In genomic region chr2:68612765-68613519, GRCh38 we compare ENCODE assay signal across 21 cellular contexts. TPM values are rescaled to one million over a fixed set of nuclear protein-coding genes. Genes with fewer than 3 reads are reported as not detected.
DNase-seq lines count a peak whose midpoint lies in the region; ATAC-seq, FAIRE-seq and TF ChIP-seq lines count a peak whose summit lies in the region.
"Had no signal": no experiment of that assay in that cellular context is flagged by ENCODE, and none has a peak within 500 bp of the region (broad histone marks: within the 10 kb centered on the region; RNA-seq: fewer than 3 reads in every experiment).

No MANE protein-coding gene starts in this region.

- WGBS in K562 (ENCODE audit: insufficient coverage, low coverage, missing lambda C conversion rate) = 23% methylated on average over 5 of the region's 5 CpGs

- H3K9me2 ChIP-seq in Karpas-422 (replicated peaks; ENCODE audit: insufficient read depth, low read length) = no peaks in the 10 kb centered on the region

- H3K9me3 ChIP-seq in Karpas-422 (ENCODE audit: low read length) = peaks cover 7% of the 10 kb centered on the region; the same call in 1 of the 2 replicates
- no peaks in the 10 kb centered on the region; the same call in 1 of the 2 replicates for H3K9me3 ChIP-seq in K562 (replicated peaks; ENCODE audit: control insufficient read depth, insufficient read depth, low read depth, low read length)
- H3K9me3 ChIP-seq: Caco-2, HAP-1 had no signal

- no peak for TF ChIP-seq EP300 in K562 (IDR thresholded peaks at IDR 0.05; ENCODE audit: low read length)

- no peak overlapping the region for H3K4me2 ChIP-seq in Karpas-422 (ENCODE audit: low read depth, low read length, poor library complexity, severe bottlenecking)
- no peak overlapping the region for H3K4me2 ChIP-seq in K562 (ENCODE audit: insufficient read depth, low read length)

- H3K4me1 ChIP-seq in Karpas-422 (ENCODE audit: low read length) = no peaks in the 10 kb centered on the region
- no peaks in the 10 kb centered on the region; a peak in 1 of 5 replicates for H3K4me1 ChIP-seq in K562 (replicated peaks in 1 of 2; ENCODE audit: control insufficient read depth in 2 of 2, insufficient read depth in 2 of 2, low read length in 2 of 2)
- H3K4me1 ChIP-seq: Caco-2, HAP-1 had no signal

- no peak for TF ChIP-seq CTCF in K562 (IDR thresholded peaks at IDR 0.05 in 2 of 3, conservative IDR thresholded peaks at IDR 0.05 in 1 of 3; ENCODE audit: insufficient read depth in 2 of 3, low read depth in 1 of 3, low read length in 3 of 3)

- POLR2A ChIA-PET in K562 (lab: Yijun Ruan, JAX) = no interaction called here

- FAIRE-seq in K562 (lab: Jason Lieb, UNC) = no peak
- FAIRE-seq: G401.6, GM12892, GM19239, H54 had no signal

- no peaks in the 10 kb centered on the region for H3K9me1 ChIP-seq in K562 (ENCODE audit: control insufficient read depth, insufficient read depth, low read length)

- CTCF ChIA-PET in K562 (lab: Yijun Ruan, JAX; ENCODE audit: low intra/inter-chr PET ratio) = no interaction called here

- H3K9ac ChIP-seq in Karpas-422 (ENCODE audit: low read length) (no peak overlapping the region), K562 (ENCODE audit: insufficient read depth in 1 of 2, low read depth in 2 of 2, low read length in 2 of 2) (no peak overlapping the region)

- TF ChIP-seq POLR2A in K562 (conservative IDR thresholded peaks at IDR 0.05) = no peak

- no peaks in the 10 kb centered on the region for H3K36me3 ChIP-seq in Karpas-422 (ENCODE audit: insufficient read depth, low read length)
- H3K36me3 ChIP-seq in K562 (ENCODE audit: control insufficient read depth, insufficient read depth, low read length) = no peaks in the 10 kb centered on the region
- H3K36me3 ChIP-seq: HAP-1 had no signal

- no peak for TF ChIP-seq RAD21 in K562 (CRISPR knock-in tag; conservative IDR thresholded peaks at IDR 0.05 in 1 of 2, IDR thresholded peaks at IDR 0.05 in 1 of 2)

- in situ Hi-C loops in KBM-7 (cut with MboI; ENCODE audit: low pct_unique_long_range_greater_than_20kb, low sequenced_read_pairs) = no loop called here
- in situ Hi-C loops in K562 (cut with MboI) = no loop called here

- H2AFZ ChIP-seq in Karpas-422 (ENCODE audit: low read length) (peak overlapping the region; percentile 19; the same call in 1 of the 2 replicates), K562 (ENCODE audit: low read depth, low read length) (peak overlapping the region; percentile 53)

- H3K79me2 ChIP-seq in Karpas-422 (ENCODE audit: low read length) (no peaks in the 10 kb centered on the region), K562 (ENCODE audit: control insufficient read depth, insufficient read depth, low read length) (no peaks in the 10 kb centered on the region)

- intact Hi-C loops in K562 (cut with micrococcal nuclease) = no loop called here

- H3K4me3 ChIP-seq in Karpas-422 (ENCODE audit: low read length) (no peak overlapping the region), K562 (no peak overlapping the region)
- H3K4me3 ChIP-seq: HAP-1 had no signal

- ATAC-seq in K562 (no peak), GM19023 (IDR thresholded peaks at IDR 0.05; ENCODE audit: unreplicated experiment) (no peak), GM21717 (IDR thresholded peaks at IDR 0.05; ENCODE audit: unreplicated experiment) (no peak)
- ATAC-seq: CD8-positive, alpha-beta T cell had no signal

- H4K20me1 ChIP-seq in Karpas-422 (ENCODE audit: insufficient read depth, low read depth, low read length) (no peaks in the 10 kb centered on the region), K562 (replicated peaks; ENCODE audit: control insufficient read depth, insufficient read depth, low read length) (no peaks in the 10 kb centered on the region)

- BruUV-seq in K562 (replicated peaks; lab: Mats Ljungman, UMichigan) = no TSS peak

- no peak overlapping the region for H3K27ac ChIP-seq in Karpas-422 (ENCODE audit: low read length)
- no peak overlapping the region; the same call in 2 of the 3 replicates for H3K27ac ChIP-seq in K562 (ENCODE audit: extremely low read depth, low read depth, low read length)

- DNase-seq in KBM-7 = peak; percentile 26
- no peak for DNase-seq in Karpas-422
- peak in 1 of 4 experiments; percentile 26 for DNase-seq in K562 (ENCODE audit: extremely low read depth in 1 of 4, low spot score in 3 of 4)
- DNase-seq in CD1c-positive myeloid dendritic cell (ENCODE audit: extremely low spot score) = no peak
- DNase-seq: C1 segment of cervical spinal cord; Caco-2; CD8-positive, alpha-beta T cell; DMS153; DND-41; GOT3; HFFc6 had no signal

- H3K27me3 ChIP-seq in Karpas-422 (ENCODE audit: low read length) (no peaks in the 10 kb centered on the region), K562 (ENCODE audit: control insufficient read depth in 2 of 2, insufficient read depth in 2 of 2, low read length in 2 of 2) (no peaks in the 10 kb centered on the region)

TF ChIP-seq in K562, 482 proteins besides CTCF, POLR2A, EP300 and RAD21 (continues in another document):
- TF ChIP-seq ZNF197 (CRISPR knock-in tag; IDR thresholded peaks at IDR 0.05; ENCODE audit: low read depth) (no peak), ZBTB1 (CRISPR knock-in tag; IDR thresholded peaks at IDR 0.05; ENCODE audit: borderline replicate concordance, low read depth) (no peak), SMAD3 (CRISPR knock-in tag; conservative IDR thresholded peaks at IDR 0.05) (0 out of 2 replicates have a peak, but pooled peaks have one; percentile 43), HDAC2 (IDR thresholded peaks at IDR 0.05) (no peak), FOXA1 (IDR thresholded peaks at IDR 0.05; ENCODE audit: borderline replicate concordance) (no peak), ZFP1 (CRISPR knock-in tag; IDR thresholded peaks at IDR 0.05) (no peak), ZNF239 (CRISPR knock-in tag; IDR thresholded peaks at IDR 0.05) (peak; percentile 25; the same call in 1 of the 2 replicates), ERF (CRISPR knock-in tag; IDR thresholded peaks at IDR 0.05) (no peak), ETV6 (IDR thresholded peaks at IDR 0.05; ENCODE audit: borderline replicate concordance in 1 of 2, low read depth in 2 of 2, low read length in 1 of 2) (no peak), ETV6 (CRISPR knock-in tag; IDR thresholded peaks at IDR 0.05; ENCODE audit: borderline replicate concordance) (no peak), ZNF436 (CRISPR knock-in tag; IDR thresholded peaks at IDR 0.05) (no peak), ZNF384 (IDR thresholded peaks at IDR 0.05; ENCODE audit: low read depth, low read length) (0 out of 2 replicates have a peak, but pooled peaks have one; percentile 31), TCF7 (IDR thresholded peaks at IDR 0.05; ENCODE audit: borderline replicate concordance) (no peak), TBP (optimal IDR thresholded peaks at IDR 0.05; ENCODE audit: low read depth, low read length) (no peak), MTF1 (CRISPR knock-in tag; IDR thresholded peaks at IDR 0.05; ENCODE audit: borderline replicate concordance) (no peak), SREBF1 (IDR thresholded peaks at IDR 0.05; ENCODE audit: borderline replicate concordance, low read depth, low read length) (no peak), SIN3A (IDR thresholded peaks at IDR 0.05; ENCODE audit: borderline replicate concordance in 2 of 2, control insufficient read depth in 1 of 2, low read depth in 2 of 2, low read length in 2 of 2) (no peak), SMAD2 (IDR thresholded peaks at IDR 0.05; ENCODE audit: low read depth, low read length) (no peak), MIER1 (IDR thresholded peaks at IDR 0.05; ENCODE audit: low read depth) (no peak)

RNA-seq across cellular contexts. Expression of gene PROKR1, which starts 30.4 kb away (rescaled TPM):
- not detected in 2 replicates for total RNA-seq in Karpas-422 (2014; rRNA removed; shearing (Covaris generic); ENCODE audit: low replicate concordance)
- 0.09 and 0.21 TPM in 2 replicates for total RNA-seq in K562 (2011; cell fraction: chromatin; rRNA removed; ENCODE audit: low replicate concordance)
- 0.17 and 0.26 TPM in 2 replicates for total RNA-seq in K562 (2011; cell fraction: nucleolus; rRNA removed)
- 0.15 and 0.23 TPM in 2 replicates for total RNA-seq in K562 (2011; cell fraction: nucleoplasm; rRNA removed)
- 0.05 and 0.08 TPM in 2 replicates for total RNA-seq in K562 (2014; rRNA removed)
- total RNA-seq in K562 (2014; rRNA removed; fragmentation: Illumina TruSeq; extraction: Trizol) = 0.10 and 0.15 TPM in 2 replicates
- total RNA-seq in K562 (2015; rRNA removed; fragmentation: Illumina TruSeq; extraction: Trizol) = 0.08 and 0.11 TPM in 2 replicates
- total RNA-seq in K562 (2021) = 0.18 and 0.22 TPM in 2 replicates
- 0.07 TPM in 1 of 2 replicates, not detected in the other for polyA plus RNA-seq in K562 (2011; rRNA removed)
- not detected in 2 replicates for polyA plus RNA-seq in K562 (2011; cell fraction: cytosol; rRNA removed)
- 0.06 TPM in 1 of 2 replicates, not detected in the other for polyA plus RNA-seq in K562 (2011; cell fraction: nucleus; rRNA removed)
- 0.15 and 0.27 TPM in 2 replicates for polyA plus RNA-seq in K562 (2012)
- 0.06 and 0.16 TPM in 2 replicates for polyA plus RNA-seq in K562 (2014; fragmentation: Illumina TruSeq; extraction: Trizol)
- under 1 TPM in 1 of 2 experiments, not detected in 1; 0.03 TPM for polyA plus RNA-seq in K562 (2014; fragmentation: Nextera tagmentation; extraction: Ambion mirVana)
- 0.01 TPM in 1 of 2 replicates, not detected in the other for polyA plus RNA-seq in K562 (2014; rRNA removed)
- polyA minus RNA-seq in K562 (2011; rRNA and poly(A)+ RNA removed) = 0.14 TPM in 1 of 2 replicates, not detected in the other
- polyA minus RNA-seq in K562 (2011; cell fraction: cytosol; rRNA and poly(A)+ RNA removed) = not detected in 2 replicates
- not detected in 2 replicates for polyA minus RNA-seq in K562 (2011; cell fraction: nucleus; rRNA and poly(A)+ RNA removed)
- total RNA-seq: A172; CD4-positive, CD25-positive, alpha-beta regulatory T cell; CD8-positive, alpha-beta T cell; HFFc6 had no signal
- polyA plus RNA-seq: BJ; CD4-positive, CD25-positive, alpha-beta regulatory T cell had no signal
